9 cellular contexts compared by ENCODE assay signal in genomic region chr10:15254808-15255655, GRCh38.
DNase-seq lines count a peak whose midpoint lies in the region; ATAC-seq, FAIRE-seq and TF ChIP-seq lines count a peak whose summit lies in the region.
"Had no signal": no experiment of that assay in that cellular context is flagged by ENCODE, and none has a peak within 500 bp of the region (broad histone marks: within the 10 kb centered on the region; RNA-seq: fewer than 3 reads in every experiment).

No MANE protein-coding gene starts in this region.

- H3K4me1 Mint-ChIP-seq in IgD-negative memory B cell = peaks cover 0 to 8% (median 4%) of the 10 kb centered on the region in 3 donors
- H3K4me1 Mint-ChIP-seq in activated naive CD8-positive, alpha-beta T cell (ENCODE audit: low read depth) = peaks cover 44% of the 10 kb centered on the region
- H3K4me1 Mint-ChIP-seq in naive B cell = peaks cover 6 to 12% (median 8%) of the 10 kb centered on the region in 3 donors

- H3K27me3 Mint-ChIP-seq in IgD-negative memory B cell = peaks cover 18% of the 10 kb centered on the region
- no peaks in the 10 kb centered on the region for H3K27me3 Mint-ChIP-seq in activated naive CD8-positive, alpha-beta T cell
- peaks cover 4 to 8% (median 7%) of the 10 kb centered on the region in 3 donors for H3K27me3 Mint-ChIP-seq in naive B cell

- H3K4me3 Mint-ChIP-seq in IgD-negative memory B cell = peak overlapping the region in 3 of 4 donors; percentile 50 to 78 (median 71)
- H3K4me3 Mint-ChIP-seq in activated naive CD8-positive, alpha-beta T cell = peak overlapping the region; percentile 90
- H3K4me3 Mint-ChIP-seq in naive B cell = peak overlapping the region in 7 of 8 donors; percentile 13 to 61 (median 43)

- no peak for FAIRE-seq in GM12891 (lab: Jason Lieb, UNC)

- ATAC-seq in naive B cell (ENCODE audit: low read depth in 2 of 2) (peak in 1 of 2 donors; percentile 43), HG03045 (IDR thresholded peaks at IDR 0.05; ENCODE audit: unreplicated experiment) (no peak)

- DNase-seq in GM12891 (ENCODE audit: insufficient read length, low spot score) (no peak), naive B cell (no peak), NCI-H2196 (lab: John Stamatoyannopoulos, UW; ENCODE audit: unreplicated experiment) (no peak), HT-29 (ENCODE audit: low spot score) (no peak), NCI-H82 treated with DMSO at 0.1 percent for 48 hours (lab: John Stamatoyannopoulos, UW; ENCODE audit: unreplicated experiment) (no peak)

- TF ChIP-seq POLR2A in GM12891 (IDR thresholded peaks at IDR 0.05; ENCODE audit: low read depth, low read length) = 0 out of 2 replicates have a peak, but pooled peaks have one; percentile 16

- H3K27ac Mint-ChIP-seq in IgD-negative memory B cell (no peak overlapping the region), naive B cell (peak overlapping the region in 2 of 6 donors; percentile 16 to 80)
- peak overlapping the region; percentile 71 for H3K27ac Mint-ChIP-seq in activated naive CD8-positive, alpha-beta T cell

- H3K36me3 Mint-ChIP-seq in IgD-negative memory B cell (no peaks in the 10 kb centered on the region), naive B cell (no peaks in the 10 kb centered on the region)
- H3K36me3 Mint-ChIP-seq in activated naive CD8-positive, alpha-beta T cell = peaks cover 2% of the 10 kb centered on the region

- no peaks in the 10 kb centered on the region for H3K9me3 Mint-ChIP-seq in IgD-negative memory B cell
- no peaks in the 10 kb centered on the region for H3K9me3 Mint-ChIP-seq in activated naive CD8-positive, alpha-beta T cell (ENCODE audit: low read depth)
- H3K9me3 Mint-ChIP-seq in naive B cell = no peaks in the 10 kb centered on the region
- H3K9me3 Mint-ChIP-seq: nephron had no signal

TF ChIP-seq in GM12891, 5 proteins besides CTCF, POLR2A, EP300 and RAD21:
- TF ChIP-seq PAX5 (IDR thresholded peaks at IDR 0.05; ENCODE audit: insufficient read depth, low read length, severe bottlenecking) (no peak), SPI1 (IDR thresholded peaks at IDR 0.05; ENCODE audit: low read depth, low read length) (peak; percentile 70), POU2F2 (IDR thresholded peaks at IDR 0.05; ENCODE audit: low read depth, low read length) (0 out of 2 replicates have a peak, but pooled peaks have one; percentile 38), TAF1 (IDR thresholded peaks at IDR 0.05; ENCODE audit: low read depth, low read length) (no peak), POLR2AphosphoS5 (IDR thresholded peaks at IDR 0.05; ENCODE audit: low read depth, low read length) (no peak)
